Comparison of ENCODE assay signal across 1 cellular context in genomic region chr19:52962394-52963228, GRCh38.
TF ChIP-seq lines count a peak whose summit lies in the region.

Gene ZNF816 (minus strand): TSS chr19:52962881. CDS start chr19:52956089, 6,792 bp downstream.

TF ChIP-seq in K562, 482 proteins besides CTCF, POLR2A, EP300 and RAD21 (continued from another document and continues in another):
- TF ChIP-seq ATF6 (CRISPR knock-in tag; IDR thresholded peaks at IDR 0.05) (no peak), ZNF41 (CRISPR knock-in tag; conservative IDR thresholded peaks at IDR 0.05) (no peak), ZBTB33 (CRISPR knock-in tag; IDR thresholded peaks at IDR 0.05) (no peak), KLF1 (tag; IDR thresholded peaks at IDR 0.05) (no peak), SIRT6 (IDR thresholded peaks at IDR 0.05; ENCODE audit: low read depth, low read length) (no peak), ZNF232 (CRISPR knock-in tag; IDR thresholded peaks at IDR 0.05) (no peak), SREBF1 (IDR thresholded peaks at IDR 0.05; ENCODE audit: borderline replicate concordance, low read depth, low read length) (no peak), MYBL2 (IDR thresholded peaks at IDR 0.05; ENCODE audit: low read depth) (no peak), MYBL2 (CRISPR knock-in tag; IDR thresholded peaks at IDR 0.05; ENCODE audit: borderline replicate concordance) (no peak), ZNF444 (CRISPR knock-in tag; IDR thresholded peaks at IDR 0.05) (no peak), ILK (tag; IDR thresholded peaks at IDR 0.05; ENCODE audit: borderline replicate concordance, low read depth) (no peak), ZNF277 (CRISPR knock-in tag; IDR thresholded peaks at IDR 0.05; ENCODE audit: borderline replicate concordance) (no peak), E2F6 (IDR thresholded peaks at IDR 0.05; ENCODE audit: borderline replicate concordance in 1 of 2, extremely low read depth in 1 of 2, insufficient read depth in 1 of 2, insufficient read length in 1 of 2, low read depth in 1 of 2, low read length in 1 of 2, poor library complexity in 1 of 2, severe bottlenecking in 1 of 2) (peak in 1 of 2 experiments; percentile 19), SMARCB1 (IDR thresholded peaks at IDR 0.05; ENCODE audit: insufficient read length, low read depth) (no peak), CBX3 (IDR thresholded peaks at IDR 0.05; ENCODE audit: borderline replicate concordance in 1 of 2, low read length in 2 of 2) (no peak), ETV6 (IDR thresholded peaks at IDR 0.05; ENCODE audit: borderline replicate concordance in 1 of 2, low read depth in 2 of 2, low read length in 1 of 2) (no peak; a peak in 1 of 4 replicates), ETV6 (CRISPR knock-in tag; IDR thresholded peaks at IDR 0.05; ENCODE audit: borderline replicate concordance) (no peak), THRA (IDR thresholded peaks at IDR 0.05) (no peak), FOXJ3 (CRISPR knock-in tag; IDR thresholded peaks at IDR 0.05) (no peak), SLC30A9 (CRISPR knock-in tag; IDR thresholded peaks at IDR 0.05) (no peak), ELF1 (tag; IDR thresholded peaks at IDR 0.05) (peak; percentile 95), PHF21A (IDR thresholded peaks at IDR 0.05; ENCODE audit: borderline replicate concordance, low read depth) (peak; percentile 18; the same call in 1 of the 2 replicates), HSF4 (CRISPR knock-in tag; IDR thresholded peaks at IDR 0.05; ENCODE audit: borderline replicate concordance) (no peak), BRD9 (IDR thresholded peaks at IDR 0.05; ENCODE audit: low read depth, partially characterized antibody) (no peak), WHSC1 (IDR thresholded peaks at IDR 0.05; ENCODE audit: low read length) (no peak), RFX5 (IDR thresholded peaks at IDR 0.05; ENCODE audit: low read depth, low read length) (no peak), PHF20 (IDR thresholded peaks at IDR 0.05; ENCODE audit: partially characterized antibody) (peak; percentile 59), TRIM28 (IDR thresholded peaks at IDR 0.05) (no peak), GTF2B (IDR thresholded peaks at IDR 0.05; ENCODE audit: extremely low read depth, insufficient read length) (no peak), ZNF224 (CRISPR knock-in tag; IDR thresholded peaks at IDR 0.05) (no peak), POLR3A (IDR thresholded peaks at IDR 0.05; ENCODE audit: borderline replicate concordance, extremely low read depth, insufficient read depth, insufficient read length) (no peak), SMAD1 (IDR thresholded peaks at IDR 0.05; ENCODE audit: low read depth, low read length, partially characterized antibody) (no peak), RREB1 (CRISPR knock-in tag; IDR thresholded peaks at IDR 0.05) (no peak), ASH1L (IDR thresholded peaks at IDR 0.05; ENCODE audit: borderline replicate concordance, low read depth, partially characterized antibody) (peak; percentile 47), ARHGAP35 (IDR thresholded peaks at IDR 0.05; ENCODE audit: partially characterized antibody) (no peak), FOSL1 (tag; conservative IDR thresholded peaks at IDR 0.05) (no peak), ELK1 (CRISPR knock-in tag; IDR thresholded peaks at IDR 0.05) (no peak), NFYB (IDR thresholded peaks at IDR 0.05; ENCODE audit: extremely low read depth, insufficient read length) (no peak), CTBP1 (IDR thresholded peaks at IDR 0.05; ENCODE audit: borderline replicate concordance) (0 out of 2 replicates have a peak, but pooled peaks have one; percentile 23), TCF3 (CRISPR knock-in tag; IDR thresholded peaks at IDR 0.05) (no peak), GTF2A2 (tag; IDR thresholded peaks at IDR 0.05) (no peak), PCBP1 (IDR thresholded peaks at IDR 0.05; ENCODE audit: low read depth, low read length, poor library complexity, severe bottlenecking) (no peak), TCF7L2 (IDR thresholded peaks at IDR 0.05; ENCODE audit: low read depth, low read length) (no peak), SETDB1 (IDR thresholded peaks at IDR 0.05; ENCODE audit: low read length) (no peak), MAFK (IDR thresholded peaks at IDR 0.05; ENCODE audit: low read length) (no peak), ESRRA (IDR thresholded peaks at IDR 0.05; ENCODE audit: borderline replicate concordance, low read depth) (no peak), ZNF695 (CRISPR knock-in tag; IDR thresholded peaks at IDR 0.05) (no peak), NR2C1 (IDR thresholded peaks at IDR 0.05) (peak; percentile 51), NR2C1 (tag; IDR thresholded peaks at IDR 0.05) (peak; percentile 51), ETV5 (CRISPR knock-in tag; IDR thresholded peaks at IDR 0.05; ENCODE audit: low read depth) (no peak), ZNF324 (CRISPR knock-in tag; IDR thresholded peaks at IDR 0.05) (0 out of 2 replicates have a peak, but pooled peaks have one; percentile 25), CLOCK (CRISPR knock-in tag; IDR thresholded peaks at IDR 0.05; ENCODE audit: borderline replicate concordance) (no peak), NCOR1 (IDR thresholded peaks at IDR 0.05) (no peak)
